16 cellular contexts compared by ENCODE assay signal in the genomic region with DNA sequence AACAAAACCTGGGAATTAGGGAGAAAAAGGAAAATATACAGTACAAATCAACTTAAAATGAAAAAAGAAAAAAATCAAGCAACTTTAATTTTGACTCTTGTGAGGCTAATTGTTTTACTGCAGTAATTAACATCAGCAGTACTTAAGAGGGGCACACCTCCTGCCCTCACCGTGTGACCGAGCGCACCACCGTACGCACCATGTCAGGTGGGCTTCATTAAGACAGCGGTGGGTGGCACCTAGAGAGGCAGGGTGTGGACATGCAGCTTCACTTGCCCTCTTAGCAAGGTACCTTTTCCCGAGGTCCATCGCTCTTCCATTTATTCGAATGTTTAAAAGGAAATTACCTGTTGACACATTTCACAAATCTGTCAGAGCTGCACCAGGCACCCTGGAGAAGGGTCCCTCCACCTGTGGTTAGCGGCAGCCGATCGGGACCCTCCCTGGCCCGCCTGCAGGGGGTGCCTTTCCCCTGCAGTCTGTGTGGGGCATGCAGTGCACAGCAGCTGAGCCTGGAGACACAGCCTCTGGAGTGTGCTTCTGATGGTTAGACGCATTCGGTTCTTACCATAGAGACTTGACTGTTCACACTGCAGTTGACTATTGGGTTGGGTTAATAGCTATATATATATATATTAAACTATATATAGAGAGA.
A peak's percentile ranks its signal among the peaks of the same experiment; 100 is the strongest.
DNase-seq lines count a peak whose midpoint lies in the region; ATAC-seq and TF ChIP-seq lines count a peak whose summit lies in the region.
"Had no signal": no experiment of that assay in that cellular context is flagged by ENCODE, and none has a peak within 500 bp of the region (broad histone marks: within the 10 kb centered on the region; RNA-seq: fewer than 3 reads in every experiment).

No MANE protein-coding gene starts in this region.

- H4K20me1 ChIP-seq in DND-41 (ENCODE audit: insufficient read depth, low read length) (peaks cover 9% of the 10 kb centered on the region), OCI-LY1 (ENCODE audit: insufficient read depth, low read length) (no peaks in the 10 kb centered on the region)

- no peaks in the 10 kb centered on the region for H3K4me1 ChIP-seq in DND-41 (ENCODE audit: insufficient read depth, low read length)
- H3K4me1 ChIP-seq in OCI-LY1 (ENCODE audit: insufficient read depth, low read length, severe bottlenecking), result no peaks in the 10 kb centered on the region

- DNase-seq in DND-41 (peak; percentile 13), fibroblast of villous mesenchyme (ENCODE audit: low read depth) (no peak), epidermal melanocyte (ENCODE audit: insufficient read length, low spot score) (no peak), T1000 (lab: John Stamatoyannopoulos, UW) (no peak)
- DNase-seq: activated effector memory CD4-positive, alpha-beta T cell treated with anti-CD3 and anti-CD28 coated beads, Interleukin-2, amount 50 U/mL, for 16 hours; CD4-positive, alpha-beta T cell; Karpas-422; NCI-H446; occipital lobe; stimulated activated naive B cell treated with anti-CD40 and anti-IgM and Interleukin-4, amounts not matched to agents 10 μg/mL and 1 μg/mL and 100 μg/mL, for 72 hours had no signal

- no peaks in the 10 kb centered on the region for H3F3A ChIP-seq in OCI-LY1 (ENCODE audit: insufficient read depth, low read length)

- no peaks in the 10 kb centered on the region for H3K27me3 ChIP-seq in DND-41 (ENCODE audit: insufficient read depth, low read length, poor library complexity)
- H3K27me3 ChIP-seq in OCI-LY1 (ENCODE audit: insufficient read depth, low read length), result no peaks in the 10 kb centered on the region

- no peaks in the 10 kb centered on the region for H3K9me2 ChIP-seq in OCI-LY1 (ENCODE audit: low read depth, low read length)

- H3K9me3 ChIP-seq in DND-41 (ENCODE audit: insufficient read depth, low read length, severe bottlenecking) (no peaks in the 10 kb centered on the region), OCI-LY1 (ENCODE audit: low read length) (no peaks in the 10 kb centered on the region)

- H3K36me3 ChIP-seq in DND-41 (ENCODE audit: insufficient read depth, low read length), result peaks cover 68% of the 10 kb centered on the region
- peaks cover 54% of the 10 kb centered on the region for H3K36me3 ChIP-seq in OCI-LY1 (ENCODE audit: insufficient read depth, low read length)

- no peaks in the 10 kb centered on the region for H3K79me2 ChIP-seq in DND-41 (ENCODE audit: insufficient read depth, low read length)
- no peaks in the 10 kb centered on the region for H3K79me2 ChIP-seq in OCI-LY1 (ENCODE audit: insufficient read depth, low read length)

- peak; percentile 67; the same call in 2 of the 3 replicates for ATAC-seq in DND-41 (ENCODE audit: insufficient read depth, low read depth)
- no peak for ATAC-seq in GM18868 (IDR thresholded peaks at IDR 0.05; ENCODE audit: unreplicated experiment)
- no peak for ATAC-seq in GM21390 (IDR thresholded peaks at IDR 0.05; ENCODE audit: unreplicated experiment)
- ATAC-seq: GM12878; stimulated activated naive B cell treated with anti-CD40 and anti-IgM and Interleukin-4, amounts not matched to agents 10 μg/mL and 1 μg/mL and 100 μg/mL, for 72 hours had no signal

- no peak overlapping the region for H3K9ac ChIP-seq in DND-41 (ENCODE audit: low read depth, low read length)
- no peak overlapping the region for H3K9ac ChIP-seq in OCI-LY1 (ENCODE audit: low read length)

- H3K4me2 ChIP-seq in DND-41 (ENCODE audit: insufficient read depth, low read length) (no peak overlapping the region), OCI-LY1 (ENCODE audit: low read length) (no peak overlapping the region)

- TF ChIP-seq CTCF in 22Rv1 (IDR thresholded peaks at IDR 0.05), result peak; percentile 21; the same call in 1 of the 2 replicates
- TF ChIP-seq CTCF in DND-41 (IDR thresholded peaks at IDR 0.05; ENCODE audit: borderline replicate concordance, extremely low read depth, low read length, poor library complexity, severe bottlenecking), result peak; percentile 45
- TF ChIP-seq CTCF in OCI-LY1 (IDR thresholded peaks at IDR 0.05; ENCODE audit: low read length), result peak; percentile 42; the same call in 1 of the 2 replicates
- TF ChIP-seq CTCF in fibroblast of villous mesenchyme (IDR thresholded peaks at IDR 0.05; ENCODE audit: insufficient read depth, low read depth, low read length), result peak; percentile 42

- H2AFZ ChIP-seq in DND-41 (ENCODE audit: low read depth, low read length) (no peak overlapping the region), OCI-LY1 (ENCODE audit: low read length) (no peak overlapping the region)

- H3K27ac ChIP-seq in 22Rv1 (no peak overlapping the region), DND-41 (ENCODE audit: low read length) (no peak overlapping the region), OCI-LY1 (ENCODE audit: low read depth, low read length, poor library complexity, severe bottlenecking) (no peak overlapping the region)

- no peak overlapping the region for H3K4me3 ChIP-seq in DND-41 (ENCODE audit: low read depth in 1 of 2, low read length in 2 of 2)
- H3K4me3 ChIP-seq in OCI-LY1 (ENCODE audit: low read depth, low read length, poor library complexity, severe bottlenecking), result no peak overlapping the region
- H3K4me3 ChIP-seq in fibroblast of villous mesenchyme (ENCODE audit: low read depth, low read length), result no peak overlapping the region
- H3K4me3 ChIP-seq: GM12878, lung had no signal
